Comparison of ENCODE assay signal across 9 cellular contexts in genomic region chr7:76479640-76480039, GRCh38. TPM values are rescaled to one million over a fixed set of nuclear protein-coding genes. Genes with fewer than 3 reads are reported as not detected.
DNase-seq lines count a peak whose midpoint lies in the region; ATAC-seq, FAIRE-seq and TF ChIP-seq lines count a peak whose summit lies in the region.
"Not testable (repeated sequence)": the region's sequence is repeated elsewhere in the genome, so short reads cannot be mapped to it uniquely, and the experiment has no call there.
"Had no signal": no experiment of that assay in that cellular context is flagged by ENCODE, and none has a peak within 500 bp of the region (broad histone marks: within the 10 kb centered on the region; RNA-seq: fewer than 3 reads in every experiment).

No MANE protein-coding gene starts in this region.

- not testable (repeated sequence) for BruUV-seq in HepG2 (replicated peaks; lab: Mats Ljungman, UMichigan)

- not testable (repeated sequence) for H3K9me2 ChIP-seq in Karpas-422 (replicated peaks; ENCODE audit: insufficient read depth, low read length)

- H3K4me2 ChIP-seq in Karpas-422 (ENCODE audit: low read depth, low read length, poor library complexity, severe bottlenecking); HepG2 (ENCODE audit: low read depth, low read length): not testable (repeated sequence)

- not testable (repeated sequence) for H3K79me2 ChIP-seq in Karpas-422 (ENCODE audit: low read length); HepG2 (ENCODE audit: insufficient read depth, low read length)

- POLR2A ChIA-PET in activated CD4-positive, alpha-beta memory T cell treated with anti-CD3 and anti-CD28 coated beads for 36 hours (lab: Charles Lee); HepG2 (lab: Yijun Ruan, JAX): not testable (repeated sequence)

- not testable (repeated sequence) for H2AFZ ChIP-seq in Karpas-422 (ENCODE audit: low read length); HepG2 (ENCODE audit: low read length)

- H3K4me1 Mint-ChIP-seq in activated CD4-positive, alpha-beta memory T cell treated with anti-CD3 and anti-CD28 coated beads for 36 hours (ENCODE audit: low read depth); activated naive CD8-positive, alpha-beta T cell treated with anti-CD3 and anti-CD28 coated beads for 36 hours: not testable (repeated sequence)

- not testable (repeated sequence) for H4K20me1 ChIP-seq in Karpas-422 (ENCODE audit: insufficient read depth, low read depth, low read length); HepG2 (ENCODE audit: insufficient read depth, low read length)

- H3K9me3 ChIP-seq in Karpas-422 (ENCODE audit: low read length); HepG2 (ENCODE audit: low read length): not testable (repeated sequence)

- not testable (repeated sequence) for TF ChIP-seq POLR2A in GM12892 (IDR thresholded peaks at IDR 0.05; ENCODE audit: low read depth, low read length); HepG2 (IDR thresholded peaks at IDR 0.05; ENCODE audit: insufficient read depth in 1 of 2, low read depth in 2 of 2, low read length in 2 of 2)

- DNase-seq in CD1c-positive myeloid dendritic cell (ENCODE audit: extremely low spot score), result peak; percentile 2
- not testable (repeated sequence) for DNase-seq in GM12892 (ENCODE audit: insufficient read length); activated CD4-positive, alpha-beta memory T cell treated with anti-CD3 and anti-CD28 coated beads for 36 hours; activated naive CD8-positive, alpha-beta T cell treated with anti-CD3 and anti-CD28 coated beads for 36 hours; HepG2 (ENCODE audit: low spot score)
- peak; percentile 7 for DNase-seq in Karpas-422
- peak; percentile 18 for DNase-seq in epithelial cell of esophagus (ENCODE audit: low read depth)

- TF ChIP-seq CTCF in epithelial cell of esophagus (IDR thresholded peaks at IDR 0.05; ENCODE audit: insufficient read depth, low read depth, low read length, missing control alignments); HepG2 (CRISPR knock-in tag; IDR thresholded peaks at IDR 0.05): not testable (repeated sequence)

- H3K4me3 Mint-ChIP-seq in activated CD4-positive, alpha-beta memory T cell treated with anti-CD3 and anti-CD28 coated beads for 36 hours; activated naive CD8-positive, alpha-beta T cell treated with anti-CD3 and anti-CD28 coated beads for 36 hours: not testable (repeated sequence)

- H3K36me3 Mint-ChIP-seq in activated CD4-positive, alpha-beta memory T cell treated with anti-CD3 and anti-CD28 coated beads for 36 hours; activated naive CD8-positive, alpha-beta T cell treated with anti-CD3 and anti-CD28 coated beads for 36 hours: not testable (repeated sequence)

- CTCF ChIA-PET in activated CD4-positive, alpha-beta memory T cell treated with anti-CD3 and anti-CD28 coated beads for 36 hours (lab: Charles Lee); HepG2 (lab: Yijun Ruan, JAX; ENCODE audit: low intra/inter-chr PET ratio, low total read pairs): not testable (repeated sequence)

- H3K9me3 Mint-ChIP-seq in activated CD4-positive, alpha-beta memory T cell treated with anti-CD3 and anti-CD28 coated beads for 36 hours; activated naive CD8-positive, alpha-beta T cell treated with anti-CD3 and anti-CD28 coated beads for 36 hours: not testable (repeated sequence)

- H3K4me1 ChIP-seq in Karpas-422 (ENCODE audit: low read length); HepG2 (ENCODE audit: insufficient read depth, low read length): not testable (repeated sequence)

- H3K27me3 ChIP-seq in Karpas-422 (ENCODE audit: low read length); HepG2 (ENCODE audit: control insufficient read depth in 1 of 2, insufficient read depth in 2 of 2, low read length in 2 of 2): not testable (repeated sequence)

- peak overlapping the region; percentile 23 for H3K27ac Mint-ChIP-seq in activated CD4-positive, alpha-beta memory T cell treated with anti-CD3 and anti-CD28 coated beads for 36 hours
- H3K27ac Mint-ChIP-seq in activated naive CD8-positive, alpha-beta T cell treated with anti-CD3 and anti-CD28 coated beads for 36 hours, result peak overlapping the region; percentile 63

- in situ Hi-C loops in HepG2 (cut with HindIII; ENCODE audit: extremely low pct_ligation_motif_present, low pct_unique_long_range_greater_than_20kb), result not testable (repeated sequence)

- not testable (repeated sequence) for H3K4me3 ChIP-seq in Karpas-422 (ENCODE audit: low read length); epithelial cell of esophagus (ENCODE audit: low read length); HepG2 (replicated peaks in 1 of 3; ENCODE audit: insufficient read depth in 1 of 3, low read depth in 2 of 3, low read length in 3 of 3)

- not testable (repeated sequence) for TF ChIP-seq EP300 in HepG2 (IDR thresholded peaks at IDR 0.05; ENCODE audit: low read depth in 2 of 2, low read length in 2 of 2); HepG2 (CRISPR knock-in tag; IDR thresholded peaks at IDR 0.05; ENCODE audit: borderline replicate concordance)

- 98% methylated on average over 9 of the region's 13 CpGs for WGBS in HepG2 (ENCODE audit: low lambda C conversion rate)

- TF ChIP-seq RAD21 in HepG2 (CRISPR knock-in tag; IDR thresholded peaks at IDR 0.05), result not testable (repeated sequence)

- not testable (repeated sequence) for H3K9ac ChIP-seq in Karpas-422 (ENCODE audit: low read length); HepG2 (ENCODE audit: insufficient read depth, low read depth, low read length)

- not testable (repeated sequence) for H3K27ac ChIP-seq in Karpas-422 (ENCODE audit: low read length); HepG2 (ENCODE audit: extremely low read length, insufficient read depth, low read length)

- not testable (repeated sequence) for H3K27me3 Mint-ChIP-seq in activated CD4-positive, alpha-beta memory T cell treated with anti-CD3 and anti-CD28 coated beads for 36 hours; activated naive CD8-positive, alpha-beta T cell treated with anti-CD3 and anti-CD28 coated beads for 36 hours

- peak; percentile 27 for FAIRE-seq in GM12892 (lab: Jason Lieb, UNC)
- FAIRE-seq in HepG2 (lab: Jason Lieb, UNC), result peak; percentile 21

- not testable (repeated sequence) for H3K36me3 ChIP-seq in Karpas-422 (ENCODE audit: insufficient read depth, low read length); HepG2 (replicated peaks in 1 of 2; ENCODE audit: control insufficient read depth in 1 of 2, insufficient read depth in 2 of 2, low read length in 2 of 2)

- intact Hi-C loops in activated CD4-positive, alpha-beta memory T cell treated with anti-CD3 and anti-CD28 coated beads for 36 hours (cut with micrococcal nuclease); HepG2 (cut with micrococcal nuclease; ENCODE audit: unreplicated experiment): not testable (repeated sequence)

- ATAC-seq in HepG2, result not testable (repeated sequence)

RNA-seq across cellular contexts. Expression of gene DTX2, which starts 18.1 kb away (rescaled TPM):
- polyA plus RNA-seq in GM12892 (2012; ENCODE audit: missing spikeins), result 6.8 TPM
- 17.0 and 26.5 TPM in 2 replicates for total RNA-seq in Karpas-422 (2014; rRNA removed; shearing (Covaris generic); ENCODE audit: low replicate concordance)
- total RNA-seq in activated CD4-positive, alpha-beta memory T cell treated with anti-CD3 and anti-CD28 coated beads for 36 hours, result 10 to 100 TPM; 15.9 to 16.5 TPM
- 10 to 100 TPM; 13.7 to 16.4 TPM for total RNA-seq in activated naive CD8-positive, alpha-beta T cell treated with anti-CD3 and anti-CD28 coated beads for 36 hours
- 5.2 and 5.5 TPM in 2 replicates for total RNA-seq in HepG2 (2016; rRNA removed; fragmentation: Illumina TruSeq; extraction: Trizol)
- total RNA-seq in HepG2 (2016; cell fraction: cytosol; rRNA removed; fragmentation: Illumina TruSeq; extraction: Trizol; ENCODE audit: low read depth), result 2.2 and 3.3 TPM in 2 replicates
- 4.7 and 6.9 TPM in 2 replicates for total RNA-seq in HepG2 (2016; cell fraction: insoluble cytoplasmic fraction; rRNA removed; fragmentation: Illumina TruSeq; extraction: Trizol)
- 4.2 and 4.5 TPM in 2 replicates for total RNA-seq in HepG2 (2016; cell fraction: membrane; rRNA removed; fragmentation: Illumina TruSeq; extraction: Trizol)
- 7.1 and 7.5 TPM in 2 replicates for total RNA-seq in HepG2 (2016; cell fraction: nucleus; rRNA removed; fragmentation: Illumina TruSeq; extraction: Trizol)
- 6.2 and 7.0 TPM in 2 replicates for polyA plus RNA-seq in HepG2 (2011; rRNA removed)
- 2.7 and 4.1 TPM in 2 replicates for polyA plus RNA-seq in HepG2 (2011; cell fraction: cytosol; rRNA removed)
- polyA plus RNA-seq in HepG2 (2011; cell fraction: nucleus; rRNA removed), result 18.5 and 23.3 TPM in 2 replicates
- polyA plus RNA-seq in HepG2 (2012), result 5.0 and 6.3 TPM in 2 replicates
- polyA plus RNA-seq in HepG2 (2016; cell fraction: cytosol; fragmentation: Illumina TruSeq; extraction: Trizol; ENCODE audit: low read depth), result 1.3 and 1.5 TPM in 2 replicates
- 6.9 and 7.6 TPM in 2 replicates for polyA plus RNA-seq in HepG2 (2016; cell fraction: insoluble cytoplasmic fraction; fragmentation: Illumina TruSeq; extraction: Trizol; ENCODE audit: low read depth)
- 2.1 and 2.2 TPM in 2 replicates for polyA plus RNA-seq in HepG2 (2016; cell fraction: membrane; fragmentation: Illumina TruSeq; extraction: Trizol; ENCODE audit: low read depth)
- polyA plus RNA-seq in HepG2 (2016; cell fraction: nucleus; fragmentation: Illumina TruSeq; extraction: Trizol; ENCODE audit: insufficient read depth, low read depth), result 15.2 and 17.1 TPM in 2 replicates
- 19.1 and 19.3 TPM in 2 replicates for polyA minus RNA-seq in HepG2 (2011; rRNA and poly(A)+ RNA removed; ENCODE audit: low replicate concordance)
- 6.9 and 9.4 TPM in 2 replicates for polyA minus RNA-seq in HepG2 (2011; cell fraction: cytosol; rRNA and poly(A)+ RNA removed)
- 8.8 and 10.3 TPM in 2 replicates for polyA minus RNA-seq in HepG2 (2011; cell fraction: nucleus; rRNA and poly(A)+ RNA removed)

RNA-seq across cellular contexts. Expression of gene UPK3B, which starts 30.7 kb away (rescaled TPM):
- polyA plus RNA-seq in GM12892 (2012; ENCODE audit: missing spikeins), result not detected
- total RNA-seq in Karpas-422 (2014; rRNA removed; shearing (Covaris generic); ENCODE audit: low replicate concordance), result 0.26 TPM in 1 of 2 replicates, not detected in the other
- 1 to 10 TPM in 1 of 2 experiments, under 1 TPM in 1; 0.65 to 1.6 TPM for total RNA-seq in activated CD4-positive, alpha-beta memory T cell treated with anti-CD3 and anti-CD28 coated beads for 36 hours
- not detected for total RNA-seq in activated naive CD8-positive, alpha-beta T cell treated with anti-CD3 and anti-CD28 coated beads for 36 hours
- not detected in 2 replicates for total RNA-seq in HepG2 (2016; rRNA removed; fragmentation: Illumina TruSeq; extraction: Trizol)
- 0.10 TPM in 1 of 2 replicates, not detected in the other for total RNA-seq in HepG2 (2016; cell fraction: cytosol; rRNA removed; fragmentation: Illumina TruSeq; extraction: Trizol; ENCODE audit: low read depth)
- 0.11 TPM in 1 of 2 replicates, not detected in the other for total RNA-seq in HepG2 (2016; cell fraction: insoluble cytoplasmic fraction; rRNA removed; fragmentation: Illumina TruSeq; extraction: Trizol)
- total RNA-seq in HepG2 (2016; cell fraction: membrane; rRNA removed; fragmentation: Illumina TruSeq; extraction: Trizol), result 0.10 TPM in 1 of 2 replicates, not detected in the other
- total RNA-seq in HepG2 (2016; cell fraction: nucleus; rRNA removed; fragmentation: Illumina TruSeq; extraction: Trizol), result 2.0 TPM in 1 of 2 replicates, not detected in the other
- not detected in 2 replicates for polyA plus RNA-seq in HepG2 (2011; rRNA removed)
- not detected in 2 replicates for polyA plus RNA-seq in HepG2 (2011; cell fraction: cytosol; rRNA removed)
- polyA plus RNA-seq in HepG2 (2011; cell fraction: nucleus; rRNA removed), result 0.13 and 0.14 TPM in 2 replicates
- not detected in 2 replicates for polyA plus RNA-seq in HepG2 (2012)
- polyA plus RNA-seq in HepG2 (2016; cell fraction: cytosol; fragmentation: Illumina TruSeq; extraction: Trizol; ENCODE audit: low read depth), result not detected in 2 replicates
- not detected in 2 replicates for polyA plus RNA-seq in HepG2 (2016; cell fraction: insoluble cytoplasmic fraction; fragmentation: Illumina TruSeq; extraction: Trizol; ENCODE audit: low read depth)
- not detected in 2 replicates for polyA plus RNA-seq in HepG2 (2016; cell fraction: membrane; fragmentation: Illumina TruSeq; extraction: Trizol; ENCODE audit: low read depth)
- polyA plus RNA-seq in HepG2 (2016; cell fraction: nucleus; fragmentation: Illumina TruSeq; extraction: Trizol; ENCODE audit: insufficient read depth, low read depth), result not detected in 2 replicates
- polyA minus RNA-seq in HepG2 (2011; rRNA and poly(A)+ RNA removed; ENCODE audit: low replicate concordance), result 0.82 and 1.7 TPM in 2 replicates
- not detected in 2 replicates for polyA minus RNA-seq in HepG2 (2011; cell fraction: cytosol; rRNA and poly(A)+ RNA removed)
- polyA minus RNA-seq in HepG2 (2011; cell fraction: nucleus; rRNA and poly(A)+ RNA removed), result 0.62 and 1.8 TPM in 2 replicates
- polyA plus RNA-seq: GM23248, IgD-negative memory B cell had no signal

RNA-seq across cellular contexts. Expression of gene ZP3, which starts 54.9 kb away (rescaled TPM):
- polyA plus RNA-seq in GM12892 (2012; ENCODE audit: missing spikeins), result 7.6 TPM
- not detected in 2 replicates for total RNA-seq in Karpas-422 (2014; rRNA removed; shearing (Covaris generic); ENCODE audit: low replicate concordance)
- 10 to 100 TPM; 19.4 to 20.4 TPM for total RNA-seq in activated CD4-positive, alpha-beta memory T cell treated with anti-CD3 and anti-CD28 coated beads for 36 hours
- total RNA-seq in activated naive CD8-positive, alpha-beta T cell treated with anti-CD3 and anti-CD28 coated beads for 36 hours, result 1 to 10 TPM; 2.6 to 3.5 TPM
- total RNA-seq in HepG2 (2016; rRNA removed; fragmentation: Illumina TruSeq; extraction: Trizol), result not detected in 2 replicates
- total RNA-seq in HepG2 (2016; cell fraction: cytosol; rRNA removed; fragmentation: Illumina TruSeq; extraction: Trizol; ENCODE audit: low read depth), result 1.5 TPM in 1 of 2 replicates, not detected in the other
- 1.2 TPM in 1 of 2 replicates, not detected in the other for total RNA-seq in HepG2 (2016; cell fraction: insoluble cytoplasmic fraction; rRNA removed; fragmentation: Illumina TruSeq; extraction: Trizol)
- 2.2 TPM in 1 of 2 replicates, not detected in the other for total RNA-seq in HepG2 (2016; cell fraction: membrane; rRNA removed; fragmentation: Illumina TruSeq; extraction: Trizol)
- total RNA-seq in HepG2 (2016; cell fraction: nucleus; rRNA removed; fragmentation: Illumina TruSeq; extraction: Trizol), result not detected in 2 replicates
- not detected in 2 replicates for polyA plus RNA-seq in HepG2 (2011; rRNA removed)
- polyA plus RNA-seq in HepG2 (2011; cell fraction: cytosol; rRNA removed), result not detected in 2 replicates
- not detected in 2 replicates for polyA plus RNA-seq in HepG2 (2011; cell fraction: nucleus; rRNA removed)
- polyA plus RNA-seq in HepG2 (2012), result not detected in 2 replicates
- polyA plus RNA-seq in HepG2 (2016; cell fraction: cytosol; fragmentation: Illumina TruSeq; extraction: Trizol; ENCODE audit: low read depth), result not detected in 2 replicates
- not detected in 2 replicates for polyA plus RNA-seq in HepG2 (2016; cell fraction: insoluble cytoplasmic fraction; fragmentation: Illumina TruSeq; extraction: Trizol; ENCODE audit: low read depth)
- not detected in 2 replicates for polyA plus RNA-seq in HepG2 (2016; cell fraction: membrane; fragmentation: Illumina TruSeq; extraction: Trizol; ENCODE audit: low read depth)
- not detected in 2 replicates for polyA plus RNA-seq in HepG2 (2016; cell fraction: nucleus; fragmentation: Illumina TruSeq; extraction: Trizol; ENCODE audit: insufficient read depth, low read depth)
- polyA minus RNA-seq in HepG2 (2011; rRNA and poly(A)+ RNA removed; ENCODE audit: low replicate concordance), result 0.80 and 89.9 TPM in 2 replicates
- polyA minus RNA-seq in HepG2 (2011; cell fraction: cytosol; rRNA and poly(A)+ RNA removed), result not detected in 2 replicates
- not detected in 2 replicates for polyA minus RNA-seq in HepG2 (2011; cell fraction: nucleus; rRNA and poly(A)+ RNA removed)

Comparison
In these comparisons a context has a peak if more than half of its experiments do, and no peak if none do; other contexts are left out.
1. RNA of gene ZP3, which starts 54.9 kb away (total RNA-seq): 19.4 to 20.4 TPM in activated CD4-positive, alpha-beta memory T cell treated with anti-CD3 and anti-CD28 coated beads for 36 hours; 2.6 to 3.5 TPM in activated naive CD8-positive, alpha-beta T cell treated with anti-CD3 and anti-CD28 coated beads for 36 hours, 1.2 to 2.2 TPM in HepG2 and not detected in Karpas-422; every median in the first group is over 4 times any median in the second.